Comparison of ENCODE assay signal across 20 cellular contexts in genomic region chr7:44292876-44293560, GRCh38. TPM values are rescaled to one million over a fixed set of nuclear protein-coding genes. Genes with fewer than 3 reads are reported as not detected.
DNase-seq lines count a peak whose midpoint lies in the region; ATAC-seq and TF ChIP-seq lines count a peak whose summit lies in the region.
"Had no signal": no experiment of that assay in that cellular context is flagged by ENCODE, and none has a peak within 500 bp of the region (broad histone marks: within the 10 kb centered on the region; RNA-seq: fewer than 3 reads in every experiment).

No MANE protein-coding gene starts in this region.

- H3K4me1 ChIP-seq in OCI-LY3 (ENCODE audit: low read length) (peaks cover 4% of the 10 kb centered on the region; the same call in 1 of the 2 replicates), left ventricle myocardium inferior (peaks cover 81% of the 10 kb centered on the region), esophagus squamous epithelium (peaks cover 0 to 8% (median 0%) of the 10 kb centered on the region in 3 donors)
- H3K4me1 ChIP-seq: A549 had no signal

- no peaks in the 10 kb centered on the region for H3K9me3 Mint-ChIP-seq in activated CD8-positive, alpha-beta T cell treated with anti-CD3 and anti-CD28 coated beads, Interleukin-2, amount 10 ng/mL, durations not matched to agents 7 days and 5 days (ENCODE audit: insufficient read depth)
- H3K9me3 Mint-ChIP-seq in activated CD8-positive, alpha-beta T cell treated with anti-CD3 and anti-CD28 coated beads for 36 hours = no peaks in the 10 kb centered on the region
- H3K9me3 Mint-ChIP-seq: activated naive CD8-positive, alpha-beta T cell treated with anti-CD3 and anti-CD28 coated beads, Interleukin-2, amount 50 U/mL, for 24 hours; CD8-positive, alpha-beta T cell; stimulated activated naive B cell treated with anti-CD40 and anti-IgM and Interleukin-4, amounts not matched to agents 10 μg/mL and 1 μg/mL and 100 μg/mL, for 72 hours had no signal

- peak overlapping the region; percentile 24 for H3K4me2 ChIP-seq in OCI-LY3 (ENCODE audit: low read length)
- H3K4me2 ChIP-seq: A549, SK-N-SH had no signal

- H3K27ac ChIP-seq in OCI-LY3 (ENCODE audit: low read length) = no peak overlapping the region
- peak overlapping the region; percentile 84 for H3K27ac ChIP-seq in left ventricle myocardium inferior (replicated peaks)
- no peak overlapping the region for H3K27ac ChIP-seq in esophagus squamous epithelium
- H3K27ac ChIP-seq: A549 had no signal

- H3K27me3 Mint-ChIP-seq in activated CD8-positive, alpha-beta T cell treated with anti-CD3 and anti-CD28 coated beads, Interleukin-2, amount 10 ng/mL, durations not matched to agents 7 days and 5 days (ENCODE audit: low read depth) = peaks cover 46% of the 10 kb centered on the region
- peaks cover 26% of the 10 kb centered on the region for H3K27me3 Mint-ChIP-seq in activated CD8-positive, alpha-beta T cell treated with anti-CD3 and anti-CD28 coated beads for 36 hours

- no peak overlapping the region for H3K4me3 Mint-ChIP-seq in activated CD8-positive, alpha-beta T cell treated with anti-CD3 and anti-CD28 coated beads, Interleukin-2, amount 10 ng/mL, durations not matched to agents 7 days and 5 days
- no peak overlapping the region for H3K4me3 Mint-ChIP-seq in activated CD8-positive, alpha-beta T cell treated with anti-CD3 and anti-CD28 coated beads for 36 hours
- H3K4me3 Mint-ChIP-seq: activated naive CD8-positive, alpha-beta T cell treated with anti-CD3 and anti-CD28 coated beads, Interleukin-2, amount 50 U/mL, for 24 hours; CD8-positive, alpha-beta T cell; stimulated activated naive B cell treated with anti-CD40 and anti-IgM and Interleukin-4, amounts not matched to agents 10 μg/mL and 1 μg/mL and 100 μg/mL, for 72 hours had no signal

- no peak for TF ChIP-seq CTCF in activated CD8-positive, alpha-beta T cell treated with anti-CD3 and anti-CD28 coated beads for 36 hours (IDR thresholded peaks at IDR 0.05)
- TF ChIP-seq CTCF in OCI-LY3 (IDR thresholded peaks at IDR 0.05; ENCODE audit: low read depth, low read length) (no peak), left ventricle myocardium inferior (IDR thresholded peaks at IDR 0.05; ENCODE audit: borderline replicate concordance) (no peak), GM13976 (IDR thresholded peaks at IDR 0.05; ENCODE audit: borderline replicate concordance, control extremely low read depth, extremely low read depth, insufficient read depth, missing control alignments) (no peak), esophagus squamous epithelium (IDR thresholded peaks at IDR 0.05) (no peak)

- DNase-seq in activated CD8-positive, alpha-beta T cell treated with anti-CD3 and anti-CD28 coated beads, Interleukin-2, amount 10 ng/mL, durations not matched to agents 7 days and 5 days = peak; percentile 13
- DNase-seq in activated CD8-positive, alpha-beta T cell treated with anti-CD3 and anti-CD28 coated beads for 36 hours = no peak
- no peak for DNase-seq in left ventricle myocardium inferior
- DNase-seq in posterior vena cava (ENCODE audit: low spot score) = peak; percentile 45
- no peak for DNase-seq in NCI-H524 (lab: John Stamatoyannopoulos, UW)
- DNase-seq in GM13976 (ENCODE audit: low spot score) = no peak
- DNase-seq in esophagus squamous epithelium (lab: John Stamatoyannopoulos, UW) = no peak
- DNase-seq: activated naive CD8-positive, alpha-beta T cell treated with anti-CD3 and anti-CD28 coated beads, Interleukin-2, amount 50 U/mL, for 24 hours; EL; foreskin melanocyte; midbrain; NCI-H1436; occipital lobe; SK-N-SH; small intestine; stimulated activated naive B cell treated with anti-CD40 and anti-IgM and Interleukin-4, amounts not matched to agents 10 μg/mL and 1 μg/mL and 100 μg/mL, for 72 hours had no signal

- WGBS in esophagus squamous epithelium, 2 donors = 62 to 65% methylated on average over 11 to 12 of the region's 13 CpGs

- in situ Hi-C loops in GM13976 (cut with MboI; ENCODE audit: low sequenced_read_pairs, unreplicated experiment) = no loop called here

- no peaks in the 10 kb centered on the region for H3K9me3 ChIP-seq in OCI-LY3 (ENCODE audit: insufficient read depth, low read length)
- no peaks in the 10 kb centered on the region for H3K9me3 ChIP-seq in left ventricle myocardium inferior (replicated peaks)
- H3K9me3 ChIP-seq in esophagus squamous epithelium = no peaks in the 10 kb centered on the region
- H3K9me3 ChIP-seq: A549, SK-N-SH had no signal

- H3K4me1 Mint-ChIP-seq in activated CD8-positive, alpha-beta T cell treated with anti-CD3 and anti-CD28 coated beads, Interleukin-2, amount 10 ng/mL, durations not matched to agents 7 days and 5 days (ENCODE audit: low read depth) = no peaks in the 10 kb centered on the region
- H3K4me1 Mint-ChIP-seq in activated CD8-positive, alpha-beta T cell treated with anti-CD3 and anti-CD28 coated beads for 36 hours (ENCODE audit: low read depth) = no peaks in the 10 kb centered on the region
- H3K4me1 Mint-ChIP-seq: activated naive CD8-positive, alpha-beta T cell treated with anti-CD3 and anti-CD28 coated beads, Interleukin-2, amount 50 U/mL, for 24 hours; stimulated activated naive B cell treated with anti-CD40 and anti-IgM and Interleukin-4, amounts not matched to agents 10 μg/mL and 1 μg/mL and 100 μg/mL, for 72 hours had no signal

- H4K20me1 ChIP-seq in OCI-LY3 (ENCODE audit: insufficient read depth, low read length) = no peaks in the 10 kb centered on the region

- H3K36me3 ChIP-seq in OCI-LY3 (replicated peaks; ENCODE audit: low read depth, low read length) = no peaks in the 10 kb centered on the region
- no peaks in the 10 kb centered on the region for H3K36me3 ChIP-seq in left ventricle myocardium inferior
- no peaks in the 10 kb centered on the region for H3K36me3 ChIP-seq in esophagus squamous epithelium

- CTCF ChIA-PET in activated CD8-positive, alpha-beta T cell treated with anti-CD3 and anti-CD28 coated beads, Interleukin-2, amount 10 ng/mL, durations not matched to agents 7 days and 5 days (lab: Charles Lee) = interaction anchor here (1.4 kb wide), 1 partner anchor 17 kb away, joined by 4 read pairs; no protein-coding TSS in a partner anchor
- CTCF ChIA-PET in activated CD8-positive, alpha-beta T cell treated with anti-CD3 and anti-CD28 coated beads for 36 hours (lab: Charles Lee) = no interaction called here

- H3K79me2 ChIP-seq in OCI-LY3 (ENCODE audit: low read length) = no peaks in the 10 kb centered on the region

- no peak for ATAC-seq in activated CD8-positive, alpha-beta T cell treated with anti-CD3 and anti-CD28 coated beads, Interleukin-2, amount 10 ng/mL, durations not matched to agents 7 days and 5 days
- no peak for ATAC-seq in activated CD8-positive, alpha-beta T cell treated with anti-CD3 and anti-CD28 coated beads for 36 hours
- ATAC-seq: activated naive CD8-positive, alpha-beta T cell treated with anti-CD3 and anti-CD28 coated beads, Interleukin-2, amount 50 U/mL, for 24 hours; CD8-positive, alpha-beta T cell; GM12878; stimulated activated naive B cell treated with anti-CD40 and anti-IgM and Interleukin-4, amounts not matched to agents 10 μg/mL and 1 μg/mL and 100 μg/mL, for 72 hours had no signal

- intact Hi-C loops in activated CD8-positive, alpha-beta T cell treated with anti-CD3 and anti-CD28 coated beads for 36 hours (cut with micrococcal nuclease) = no loop called here
- intact Hi-C loops in left ventricle myocardium inferior (cut with micrococcal nuclease) (no loop called here), posterior vena cava (cut with DNase I) (no loop called here), esophagus squamous epithelium (cut with DNase I) (no loop called here)

- H3K4me3 ChIP-seq in OCI-LY3 (ENCODE audit: low read length) = no peak overlapping the region
- H3K4me3 ChIP-seq in left ventricle myocardium inferior = no peak overlapping the region
- H3K4me3 ChIP-seq in esophagus squamous epithelium = no peak overlapping the region
- H3K4me3 ChIP-seq: A549, GM12878 had no signal

- POLR2A ChIA-PET in activated CD8-positive, alpha-beta T cell treated with anti-CD3 and anti-CD28 coated beads, Interleukin-2, amount 10 ng/mL, durations not matched to agents 7 days and 5 days (lab: Charles Lee) = interaction anchor here (0.6 kb wide), 1 partner anchor 376 kb away, joined by 4 read pairs; no protein-coding TSS in a partner anchor
- POLR2A ChIA-PET in activated CD8-positive, alpha-beta T cell treated with anti-CD3 and anti-CD28 coated beads for 36 hours (lab: Charles Lee) = no interaction called here

- TF ChIP-seq POLR2A in esophagus squamous epithelium (IDR thresholded peaks at IDR 0.05) = no peak

- H3K27ac Mint-ChIP-seq in activated CD8-positive, alpha-beta T cell treated with anti-CD3 and anti-CD28 coated beads, Interleukin-2, amount 10 ng/mL, durations not matched to agents 7 days and 5 days = no peak overlapping the region
- H3K27ac Mint-ChIP-seq in activated CD8-positive, alpha-beta T cell treated with anti-CD3 and anti-CD28 coated beads for 36 hours = no peak overlapping the region
- H3K27ac Mint-ChIP-seq: activated naive CD8-positive, alpha-beta T cell treated with anti-CD3 and anti-CD28 coated beads, Interleukin-2, amount 50 U/mL, for 24 hours; CD8-positive, alpha-beta T cell; stimulated activated naive B cell treated with anti-CD40 and anti-IgM and Interleukin-4, amounts not matched to agents 10 μg/mL and 1 μg/mL and 100 μg/mL, for 72 hours had no signal

- H3K9ac ChIP-seq in OCI-LY3 (ENCODE audit: low read length) = no peak overlapping the region
- H3K9ac ChIP-seq: SK-N-SH had no signal

- H2AFZ ChIP-seq in OCI-LY3 (ENCODE audit: low read depth, low read length) = no peak overlapping the region

- H3K27me3 ChIP-seq in OCI-LY3 (ENCODE audit: low read depth, low read length) = peaks cover 42% of the 10 kb centered on the region
- H3K27me3 ChIP-seq in left ventricle myocardium inferior (ENCODE audit: low read depth) = peaks cover 5% of the 10 kb centered on the region
- peaks cover 0 to 56% (median 0%) of the 10 kb centered on the region in 4 donors for H3K27me3 ChIP-seq in esophagus squamous epithelium

- H3K36me3 Mint-ChIP-seq in activated CD8-positive, alpha-beta T cell treated with anti-CD3 and anti-CD28 coated beads, Interleukin-2, amount 10 ng/mL, durations not matched to agents 7 days and 5 days (ENCODE audit: low read depth) = no peaks in the 10 kb centered on the region
- H3K36me3 Mint-ChIP-seq in activated CD8-positive, alpha-beta T cell treated with anti-CD3 and anti-CD28 coated beads for 36 hours (ENCODE audit: low read depth) = no peaks in the 10 kb centered on the region
- H3K36me3 Mint-ChIP-seq: CD8-positive, alpha-beta T cell; stimulated activated naive B cell treated with anti-CD40 and anti-IgM and Interleukin-4, amounts not matched to agents 10 μg/mL and 1 μg/mL and 100 μg/mL, for 72 hours had no signal

RNA-seq across cellular contexts. Expression of gene CAMK2B, which starts 32.4 kb away (rescaled TPM):
- total RNA-seq in activated CD8-positive, alpha-beta T cell treated with anti-CD3 and anti-CD28 coated beads, Interleukin-2, amount 10 ng/mL, durations not matched to agents 7 days and 5 days = not detected
- 1 to 10 TPM in 1 of 2 experiments, under 1 TPM in 1; 0.97 to 1.9 TPM for total RNA-seq in activated CD8-positive, alpha-beta T cell treated with anti-CD3 and anti-CD28 coated beads for 36 hours
- total RNA-seq in left ventricle myocardium inferior = 98.0 TPM
- 1 to 10 TPM; 1.2 to 3.5 TPM for total RNA-seq in posterior vena cava
- under 1 TPM; 0.26 to 0.95 (median 0.69) TPM for total RNA-seq in esophagus squamous epithelium
- total RNA-seq: CD8-positive, alpha-beta T cell had no signal

Comparison
In these comparisons a context has a peak if more than half of its experiments do, and no peak if none do; other contexts are left out.
1. DNase-seq: peak in activated CD8-positive, alpha-beta T cell treated with anti-CD3 and anti-CD28 coated beads, Interleukin-2, amount 10 ng/mL, durations not matched to agents 7 days and 5 days (single experiment) and posterior vena cava (single experiment); none in activated CD8-positive, alpha-beta T cell treated with anti-CD3 and anti-CD28 coated beads for 36 hours (single experiment), left ventricle myocardium inferior (single experiment), NCI-H524 (0 of 2), GM13976 (single experiment) and esophagus squamous epithelium (single experiment).
2. RNA of gene CAMK2B, which starts 32.4 kb away (total RNA-seq): 98.0 TPM in left ventricle myocardium inferior (single experiment); 1.2 to 3.5 TPM in posterior vena cava, 0.97 to 1.9 TPM in activated CD8-positive, alpha-beta T cell treated with anti-CD3 and anti-CD28 coated beads for 36 hours, 0.26 to 0.95 TPM in esophagus squamous epithelium and not detected in activated CD8-positive, alpha-beta T cell treated with anti-CD3 and anti-CD28 coated beads, Interleukin-2, amount 10 ng/mL, durations not matched to agents 7 days and 5 days; every median in the first group is over 10 times any median in the second.